In genomic region chr12:93183940-93184663, GRCh38 we compare ENCODE assay signal across 9 cellular contexts.
DNase-seq lines count a peak whose midpoint lies in the region; ATAC-seq and TF ChIP-seq lines count a peak whose summit lies in the region.
"Had no signal": no experiment of that assay in that cellular context is flagged by ENCODE, and none has a peak within 500 bp of the region (broad histone marks: within the 10 kb centered on the region; RNA-seq: fewer than 3 reads in every experiment).

No MANE protein-coding gene starts in this region.

- H3K9me3 Mint-ChIP-seq in activated naive CD4-positive, alpha-beta T cell treated with anti-CD3 and anti-CD28 coated beads for 36 hours = no peaks in the 10 kb centered on the region
- H3K9me3 Mint-ChIP-seq in activated CD4-positive, alpha-beta memory T cell treated with anti-CD3 and anti-CD28 coated beads, Interleukin-2, amount 10 ng/mL, durations not matched to agents 7 days and 5 days = peaks cover 5% of the 10 kb centered on the region

- no peak overlapping the region for H3K4me3 Mint-ChIP-seq in activated naive CD4-positive, alpha-beta T cell treated with anti-CD3 and anti-CD28 coated beads for 36 hours
- no peak overlapping the region for H3K4me3 Mint-ChIP-seq in activated CD4-positive, alpha-beta memory T cell treated with anti-CD3 and anti-CD28 coated beads, Interleukin-2, amount 10 ng/mL, durations not matched to agents 7 days and 5 days
- H3K4me3 Mint-ChIP-seq: CD8-positive, alpha-beta memory T cell had no signal

- H3K27me3 ChIP-seq in layer of hippocampus (ENCODE audit: control insufficient read depth, insufficient read depth, low read length) (no peaks in the 10 kb centered on the region), thoracic aorta (replicated peaks; ENCODE audit: insufficient read depth) (no peaks in the 10 kb centered on the region)

- H3K27me3 Mint-ChIP-seq in activated naive CD4-positive, alpha-beta T cell treated with anti-CD3 and anti-CD28 coated beads for 36 hours (ENCODE audit: low read depth) = no peaks in the 10 kb centered on the region
- H3K27me3 Mint-ChIP-seq in activated CD4-positive, alpha-beta memory T cell treated with anti-CD3 and anti-CD28 coated beads, Interleukin-2, amount 10 ng/mL, durations not matched to agents 7 days and 5 days = peaks cover 2% of the 10 kb centered on the region

- CTCF ChIA-PET in activated naive CD4-positive, alpha-beta T cell treated with anti-CD3 and anti-CD28 coated beads for 36 hours (lab: Charles Lee) = interaction anchor here (0.7 kb wide), 1 partner anchor 958 kb away, joined by 4 read pairs; no protein-coding TSS in a partner anchor
- CTCF ChIA-PET in activated CD4-positive, alpha-beta memory T cell treated with anti-CD3 and anti-CD28 coated beads, Interleukin-2, amount 10 ng/mL, durations not matched to agents 7 days and 5 days (lab: Charles Lee) = no interaction called here

- no peak for TF ChIP-seq CTCF in thoracic aorta (IDR thresholded peaks at IDR 0.05)

- H3K4me1 Mint-ChIP-seq in activated naive CD4-positive, alpha-beta T cell treated with anti-CD3 and anti-CD28 coated beads for 36 hours (ENCODE audit: low read depth) = peaks cover 27% of the 10 kb centered on the region
- peaks cover 11% of the 10 kb centered on the region for H3K4me1 Mint-ChIP-seq in activated CD4-positive, alpha-beta memory T cell treated with anti-CD3 and anti-CD28 coated beads, Interleukin-2, amount 10 ng/mL, durations not matched to agents 7 days and 5 days

- H3K4me1 ChIP-seq in thoracic aorta (ENCODE audit: control insufficient read depth in 1 of 2, low read depth in 2 of 2) = peaks cover 16 to 37% of the 10 kb centered on the region in 2 donors

- no peaks in the 10 kb centered on the region for H3K9me3 ChIP-seq in thoracic aorta

- POLR2A ChIA-PET in activated CD4-positive, alpha-beta memory T cell treated with anti-CD3 and anti-CD28 coated beads, Interleukin-2, amount 10 ng/mL, durations not matched to agents 7 days and 5 days (lab: Charles Lee) = no interaction called here

- intact Hi-C loops in activated naive CD4-positive, alpha-beta T cell treated with anti-CD3 and anti-CD28 coated beads for 36 hours (cut with micrococcal nuclease) = loop anchor here (1.0 kb wide), 1 partner anchor 17 kb away; no protein-coding TSS in a partner anchor

- H3K4me3 ChIP-seq in thoracic aorta = peak overlapping the region; percentile 20

- no peaks in the 10 kb centered on the region for H3K36me3 Mint-ChIP-seq in activated naive CD4-positive, alpha-beta T cell treated with anti-CD3 and anti-CD28 coated beads for 36 hours (ENCODE audit: low read depth)
- H3K36me3 Mint-ChIP-seq in activated CD4-positive, alpha-beta memory T cell treated with anti-CD3 and anti-CD28 coated beads, Interleukin-2, amount 10 ng/mL, durations not matched to agents 7 days and 5 days (ENCODE audit: low read depth) = no peaks in the 10 kb centered on the region
- H3K36me3 Mint-ChIP-seq: CD8-positive, alpha-beta memory T cell had no signal

- no peaks in the 10 kb centered on the region for H3K36me3 ChIP-seq in thoracic aorta

- ATAC-seq in HG03095 (IDR thresholded peaks at IDR 0.05; ENCODE audit: unreplicated experiment) (peak; percentile 86), thoracic aorta (ENCODE audit: insufficient number of reproducible peaks, low FRiP score, low read depth) (peak; percentile 52)

- H3K27ac Mint-ChIP-seq in activated naive CD4-positive, alpha-beta T cell treated with anti-CD3 and anti-CD28 coated beads for 36 hours = peak overlapping the region; percentile 63
- peak overlapping the region; percentile 50 for H3K27ac Mint-ChIP-seq in activated CD4-positive, alpha-beta memory T cell treated with anti-CD3 and anti-CD28 coated beads, Interleukin-2, amount 10 ng/mL, durations not matched to agents 7 days and 5 days
- H3K27ac Mint-ChIP-seq: CD8-positive, alpha-beta memory T cell had no signal

- H3K27ac ChIP-seq in layer of hippocampus (ENCODE audit: low read depth, low read length) (peak overlapping the region; percentile 21), thoracic aorta (peak overlapping the region; percentile 82 to 88)

- DNase-seq in activated naive CD4-positive, alpha-beta T cell treated with anti-CD3 and anti-CD28 coated beads for 36 hours = peak; percentile 25
- no peak for DNase-seq in activated naive CD4-positive, alpha-beta T cell treated with anti-CD3 and anti-CD28 coated beads, Interleukin-2, amount 50 U/mL, for 16 hours
- no peak for DNase-seq in activated CD4-positive, alpha-beta memory T cell treated with anti-CD3 and anti-CD28 coated beads, Interleukin-2, amount 10 ng/mL, durations not matched to agents 7 days and 5 days
- DNase-seq in thoracic aorta (ENCODE audit: low spot score) = peak; percentile 32
- DNase-seq in NCI-H1048 (lab: John Stamatoyannopoulos, UW) = no peak
- no peak for DNase-seq in NCI-H2029 (lab: John Stamatoyannopoulos, UW)

Comparison
In these comparisons a context has a peak if more than half of its experiments do, and no peak if none do; other contexts are left out.
1. DNase-seq: peak in activated naive CD4-positive, alpha-beta T cell treated with anti-CD3 and anti-CD28 coated beads for 36 hours (single experiment) and thoracic aorta (single experiment); none in activated naive CD4-positive, alpha-beta T cell treated with anti-CD3 and anti-CD28 coated beads, Interleukin-2, amount 50 U/mL, for 16 hours (single experiment), activated CD4-positive, alpha-beta memory T cell treated with anti-CD3 and anti-CD28 coated beads, Interleukin-2, amount 10 ng/mL, durations not matched to agents 7 days and 5 days (single experiment), NCI-H1048 (single experiment) and NCI-H2029 (single experiment).